In genomic region chr17:43881176-43881575, GRCh38 we compare ENCODE assay signal across 24 cellular contexts. TPM values are rescaled to one million over a fixed set of nuclear protein-coding genes. Genes with fewer than 3 reads are reported as not detected.
"Had no signal": no experiment of that assay in that cellular context is flagged by ENCODE, and none has a peak within 500 bp of the region (broad histone marks: within the 10 kb centered on the region; RNA-seq: fewer than 3 reads in every experiment).

No MANE protein-coding gene starts in this region.

- H3K27me3 ChIP-seq: esophagus squamous epithelium, heart right ventricle, neural progenitor cell, right atrium auricular region, thyroid gland, vagina had no signal

- H3K36me3 ChIP-seq: lower lobe of right lung, neural progenitor cell, prostate gland, thyroid gland had no signal

- H2AFZ ChIP-seq: neural progenitor cell had no signal

- H3K9ac ChIP-seq: neural progenitor cell had no signal

- H3K4me2 ChIP-seq: neural progenitor cell had no signal

- ATAC-seq: heart right ventricle; natural killer cell treated with Interleukin-12 subunit alpha and Interleukin-12 subunit beta and Interleukin-15 and Interleukin-18, amount 100 ng/mL, for 72 hours had no signal

- H3K27ac ChIP-seq: esophagus squamous epithelium, heart right ventricle, lower lobe of right lung, neural progenitor cell, prostate gland, right atrium auricular region, skin epidermis, thyroid gland, vagina had no signal

- H3K4me3 ChIP-seq: esophagus squamous epithelium, heart right ventricle, lower lobe of right lung, neural progenitor cell, prostate gland, right atrium auricular region, skin epidermis, thyroid gland, vagina had no signal

- DNase-seq: effector CD8-positive, alpha-beta T cell; erythroblast; esophagus squamous epithelium; foreskin melanocyte; glutamatergic neuron; heart right ventricle; hippocampal formation; left ventricle myocardium superior; lower lobe of right lung; nucleus accumbens; stimulated activated CD4-positive, alpha-beta T cell treated with anti-CD3 and anti-CD28 coated beads, Interleukin-15, amount 100 ng/mL, for 24 hours; stimulated activated CD4-positive, alpha-beta T cell treated with anti-CD3 and anti-CD28 coated beads, Interleukin-2, amount 100 ng/mL, for 48 hours; stimulated activated naive CD8-positive, alpha-beta T cell treated with anti-CD3 and anti-CD28 coated beads, Interleukin-15, amount 100 ng/mL, for 72 hours; thyroid gland had no signal

- H3K4me1 ChIP-seq: prostate gland, vagina had no signal

- H3K9me3 ChIP-seq: esophagus squamous epithelium, heart right ventricle, lower lobe of right lung, prostate gland, right atrium auricular region, thyroid gland, vagina had no signal

RNA-seq across cellular contexts. Expression of gene CD300LG, which starts 34.2 kb away (rescaled TPM):
- total RNA-seq: cerebellum; mononuclear cell; natural killer cell treated with Interleukin-12 subunit alpha and Interleukin-12 subunit beta and Interleukin-15 and Interleukin-18, amount 100 ng/mL, for 72 hours; osteocyte; temporal lobe had no signal

RNA-seq across cellular contexts. Expression of gene MPP3, which starts 48.2 kb away (rescaled TPM):
- total RNA-seq: natural killer cell treated with Interleukin-12 subunit alpha and Interleukin-12 subunit beta and Interleukin-15 and Interleukin-18, amount 100 ng/mL, for 72 hours had no signal
